Comparison of ENCODE assay signal across 8 cellular contexts in the genomic region with DNA sequence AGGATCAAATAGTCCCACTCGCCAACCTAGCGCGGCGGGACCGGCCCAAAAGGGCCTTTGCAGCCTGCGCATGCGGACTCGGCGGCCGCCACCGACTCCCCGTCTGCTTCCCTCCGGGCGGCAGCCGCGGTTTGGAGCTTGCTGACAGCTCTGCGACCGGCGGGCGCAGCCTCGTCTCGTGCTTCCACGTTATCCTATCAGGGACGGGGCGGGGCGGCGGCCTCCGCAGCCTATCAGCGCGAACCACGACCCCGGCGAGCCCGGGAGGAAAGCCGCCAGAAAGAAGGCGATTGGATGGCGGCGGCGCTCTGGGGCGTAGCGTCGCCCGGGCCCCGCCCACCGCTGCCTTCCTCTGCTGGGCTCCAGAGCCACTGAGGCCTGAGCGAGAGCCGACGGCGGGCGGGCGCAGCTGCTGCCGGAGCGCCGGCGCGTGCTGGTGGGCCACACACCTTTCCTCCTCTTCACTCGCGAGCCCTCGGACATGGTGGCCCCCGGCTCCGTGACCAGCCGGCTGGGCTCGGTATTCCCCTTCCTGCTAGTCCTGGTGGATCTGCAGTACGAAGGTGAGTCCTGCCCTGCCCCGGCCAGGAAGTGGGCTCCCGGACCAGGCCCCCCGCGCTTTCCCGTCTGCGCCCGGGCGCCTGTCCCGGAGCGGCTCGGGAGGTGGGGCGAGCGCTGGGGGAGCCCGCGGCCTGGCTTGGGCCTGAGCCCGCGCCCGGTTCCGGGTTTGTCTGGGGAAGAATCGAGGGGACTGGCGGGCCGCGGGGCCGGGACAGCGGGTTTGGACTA.
DNase-seq lines count a peak whose midpoint lies in the region; ATAC-seq lines count a peak whose summit lies in the region.

A gene with protein sequence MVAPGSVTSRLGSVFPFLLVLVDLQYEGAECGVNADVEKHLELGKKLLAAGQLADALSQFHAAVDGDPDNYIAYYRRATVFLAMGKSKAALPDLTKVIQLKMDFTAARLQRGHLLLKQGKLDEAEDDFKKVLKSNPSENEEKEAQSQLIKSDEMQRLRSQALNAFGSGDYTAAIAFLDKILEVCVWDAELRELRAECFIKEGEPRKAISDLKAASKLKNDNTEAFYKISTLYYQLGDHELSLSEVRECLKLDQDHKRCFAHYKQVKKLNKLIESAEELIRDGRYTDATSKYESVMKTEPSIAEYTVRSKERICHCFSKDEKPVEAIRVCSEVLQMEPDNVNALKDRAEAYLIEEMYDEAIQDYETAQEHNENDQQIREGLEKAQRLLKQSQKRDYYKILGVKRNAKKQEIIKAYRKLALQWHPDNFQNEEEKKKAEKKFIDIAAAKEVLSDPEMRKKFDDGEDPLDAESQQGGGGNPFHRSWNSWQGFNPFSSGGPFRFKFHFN (plus strand): TSS at position 365 of the 789 bp plus-strand sequence. CDS start 117 bp downstream, at position 482.

- no peaks in the 10 kb centered on the region for H3K27me3 ChIP-seq in BLaER1 treated with 17β-estradiol and CSF1 and Interleukin-3, amounts not matched to agents 10 nM and 100 nM

- H3K9me3 ChIP-seq in BLaER1 treated with 17β-estradiol and CSF1 and Interleukin-3, amounts not matched to agents 10 nM and 100 nM (replicated peaks in 1 of 11): peaks cover 1 to 47% (median 38%) of the 10 kb centered on the region in 11 experiments

- peak; percentile 98 for DNase-seq in NCI-H748 (lab: John Stamatoyannopoulos, UW; ENCODE audit: unreplicated experiment)
- peak; percentile 98 for DNase-seq in activated CD4-positive, alpha-beta T cell treated with anti-CD3 and anti-CD28 coated beads, Interleukin-2, amount 50 U/mL, for 1 hour
- peak; percentile 93 for DNase-seq in cortex of kidney (lab: John Stamatoyannopoulos, UW)
- peak; percentile 99 for DNase-seq in left kidney (ENCODE audit: low read depth, low spot score)
- peak; percentile 98 for DNase-seq in stimulated activated CD4-positive, alpha-beta T cell treated with anti-CD3 and anti-CD28 coated beads, Interleukin-2, amount 100 ng/mL, for 24 hours

- peaks cover 0 to 46% (median 37%) of the 10 kb centered on the region in 11 experiments; a peak in 18 of 22 replicates for H4K20me1 ChIP-seq in BLaER1 treated with 17β-estradiol and CSF1 and Interleukin-3, amounts not matched to agents 10 nM and 100 nM

- H3K4me3 ChIP-seq in BLaER1 treated with 17β-estradiol and CSF1 and Interleukin-3, amounts not matched to agents 10 nM and 100 nM: peak within 1 kb of the TSS; percentile 84 to 100 (median 94)

- peaks cover 24 to 63% (median 30%) of the 10 kb centered on the region in 10 experiments for H3K4me1 ChIP-seq in BLaER1 treated with 17β-estradiol and CSF1 and Interleukin-3, amounts not matched to agents 10 nM and 100 nM

- H3K36me3 ChIP-seq in BLaER1 treated with 17β-estradiol and CSF1 and Interleukin-3, amounts not matched to agents 10 nM and 100 nM: peaks cover 4 to 42% (median 25%) of the 10 kb centered on the region in 11 experiments; a peak in 20 of 22 replicates

- ATAC-seq in GM19351 (IDR thresholded peaks at IDR 0.05; ENCODE audit: unreplicated experiment) (peak; percentile 87), HG03521 (IDR thresholded peaks at IDR 0.05; ENCODE audit: unreplicated experiment) (peak; percentile 97)

- peak within 1 kb of the TSS; percentile 85 to 99 (median 91) for H3K4me2 ChIP-seq in BLaER1 treated with 17β-estradiol and CSF1 and Interleukin-3, amounts not matched to agents 10 nM and 100 nM

- H3K27ac ChIP-seq in BLaER1 treated with 17β-estradiol and CSF1 and Interleukin-3, amounts not matched to agents 10 nM and 100 nM: peak within 1 kb of the TSS; percentile 90 to 99 (median 96)

- H3K9ac ChIP-seq in BLaER1 treated with 17β-estradiol and CSF1 and Interleukin-3, amounts not matched to agents 10 nM and 100 nM: peak within 1 kb of the TSS; percentile 91 to 99 (median 97)

Comparison
In these comparisons a context has a peak if more than half of its experiments do, and no peak if none do; other contexts are left out.
1. Peak in every context shown above with its lines: DNase-seq, ATAC-seq, H3K4me3 ChIP-seq and H3K27ac ChIP-seq.